In the genomic region with DNA sequence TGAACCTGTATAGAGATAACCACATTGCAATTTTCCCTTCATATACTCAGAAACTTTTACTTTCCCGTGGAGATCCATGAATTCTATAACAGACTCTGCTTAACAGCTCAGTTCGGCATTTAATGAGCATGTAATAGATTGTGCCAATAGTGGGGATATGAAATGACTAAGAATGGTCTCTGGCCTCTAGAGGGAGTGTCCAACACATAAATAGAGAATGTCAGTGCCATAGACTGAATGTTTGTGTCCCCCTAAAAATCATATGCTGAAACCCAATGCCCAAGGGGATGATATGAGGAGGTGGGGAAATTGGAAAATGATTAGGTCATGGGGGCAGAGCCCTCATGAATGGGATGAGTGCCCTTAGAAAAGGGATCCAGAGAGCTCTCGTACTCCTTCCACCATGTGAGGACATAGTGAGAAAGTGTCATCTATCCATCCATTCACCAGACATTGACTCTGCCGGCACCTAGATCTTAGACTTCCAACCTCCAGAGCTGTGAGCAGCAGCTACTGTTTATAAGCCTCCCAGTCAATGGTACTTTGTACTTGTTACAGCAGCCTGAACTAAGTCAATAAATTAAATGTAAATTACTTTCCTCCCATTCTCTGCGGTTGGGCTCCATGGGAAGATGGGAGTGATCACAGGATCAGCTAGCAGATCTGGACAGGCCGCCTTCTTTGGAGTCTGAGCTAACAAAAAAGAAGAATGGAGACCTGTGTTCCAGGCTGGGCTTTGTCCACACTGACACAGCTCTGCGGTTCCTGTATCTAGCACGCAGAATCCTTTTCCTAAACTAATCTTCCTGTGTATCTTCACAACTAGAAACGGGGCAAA, we compare ENCODE assay signal across 1 cellular context.
TF ChIP-seq lines count a peak whose summit lies in the region.

No MANE protein-coding gene starts in this region.

TF ChIP-seq in HepG2, 621 proteins besides CTCF, POLR2A, EP300 and RAD21 (continued from another document):
- TF ChIP-seq, protein P1, sequence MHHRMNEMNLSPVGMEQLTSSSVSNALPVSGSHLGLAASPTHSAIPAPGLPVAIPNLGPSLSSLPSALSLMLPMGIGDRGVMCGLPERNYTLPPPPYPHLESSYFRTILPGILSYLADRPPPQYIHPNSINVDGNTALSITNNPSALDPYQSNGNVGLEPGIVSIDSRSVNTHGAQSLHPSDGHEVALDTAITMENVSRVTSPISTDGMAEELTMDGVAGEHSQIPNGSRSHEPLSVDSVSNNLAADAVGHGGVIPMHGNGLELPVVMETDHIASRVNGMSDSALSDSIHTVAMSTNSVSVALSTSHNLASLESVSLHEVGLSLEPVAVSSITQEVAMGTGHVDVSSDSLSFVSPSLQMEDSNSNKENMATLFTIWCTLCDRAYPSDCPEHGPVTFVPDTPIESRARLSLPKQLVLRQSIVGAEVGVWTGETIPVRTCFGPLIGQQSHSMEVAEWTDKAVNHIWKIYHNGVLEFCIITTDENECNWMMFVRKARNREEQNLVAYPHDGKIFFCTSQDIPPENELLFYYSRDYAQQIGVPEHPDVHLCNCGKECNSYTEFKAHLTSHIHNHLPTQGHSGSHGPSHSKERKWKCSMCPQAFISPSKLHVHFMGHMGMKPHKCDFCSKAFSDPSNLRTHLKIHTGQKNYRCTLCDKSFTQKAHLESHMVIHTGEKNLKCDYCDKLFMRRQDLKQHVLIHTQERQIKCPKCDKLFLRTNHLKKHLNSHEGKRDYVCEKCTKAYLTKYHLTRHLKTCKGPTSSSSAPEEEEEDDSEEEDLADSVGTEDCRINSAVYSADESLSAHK (CRISPR knock-in tag; IDR thresholded peaks at IDR 0.05; ENCODE audit: borderline replicate concordance): no peak
- TF ChIP-seq PHF21A (CRISPR knock-in tag; IDR thresholded peaks at IDR 0.05) (peak; percentile 48; the same call in 1 of the 2 replicates), HDAC1 (CRISPR knock-in tag; IDR thresholded peaks at IDR 0.05) (0 out of 2 replicates have a peak, but pooled peaks have one; percentile 15), ZSCAN31 (CRISPR knock-in tag; IDR thresholded peaks at IDR 0.05; ENCODE audit: low read depth) (0 out of 2 replicates have a peak, but pooled peaks have one; percentile 20), TCF7 (IDR thresholded peaks at IDR 0.05; ENCODE audit: low read depth) (peak; percentile 80), KDM3A (CRISPR knock-in tag; IDR thresholded peaks at IDR 0.05; ENCODE audit: low read depth) (no peak), JARID2 (CRISPR knock-in tag; IDR thresholded peaks at IDR 0.05; ENCODE audit: insufficient replicate concordance) (no peak), SCMH1 (CRISPR knock-in tag; IDR thresholded peaks at IDR 0.05; ENCODE audit: borderline replicate concordance) (no peak), ZKSCAN1 (IDR thresholded peaks at IDR 0.05; ENCODE audit: low read length) (0 out of 2 replicates have a peak, but pooled peaks have one; percentile 25), LCORL (IDR thresholded peaks at IDR 0.05) (no peak), LCORL (CRISPR knock-in tag; IDR thresholded peaks at IDR 0.05) (no peak), PCBP1 (IDR thresholded peaks at IDR 0.05; ENCODE audit: borderline replicate concordance, low read depth, low read length) (no peak), TBX2 (CRISPR knock-in tag; IDR thresholded peaks at IDR 0.05; ENCODE audit: borderline replicate concordance) (0 out of 2 replicates have a peak, but pooled peaks have one; percentile 74), ZNF549 (CRISPR knock-in tag; IDR thresholded peaks at IDR 0.05) (no peak), PITX1 (CRISPR knock-in tag; IDR thresholded peaks at IDR 0.05) (peak; percentile 56; the same call in 1 of the 2 replicates), SAP130 (CRISPR knock-in tag; IDR thresholded peaks at IDR 0.05; ENCODE audit: low read depth) (peak; percentile 79), ERF (CRISPR knock-in tag; IDR thresholded peaks at IDR 0.05) (peak; percentile 69), KDM6A (CRISPR knock-in tag; IDR thresholded peaks at IDR 0.05; ENCODE audit: low read depth) (0 out of 2 replicates have a peak, but pooled peaks have one; percentile 39), RBFOX2 (IDR thresholded peaks at IDR 0.05; ENCODE audit: low read depth, low read length) (peak; percentile 30; the same call in 1 of the 2 replicates), TP53 (CRISPR knock-in tag; conservative IDR thresholded peaks at IDR 0.05) (no peak), HMG20A (CRISPR knock-in tag; IDR thresholded peaks at IDR 0.05; ENCODE audit: borderline replicate concordance) (peak; percentile 49; the same call in 1 of the 2 replicates), HDAC2 (CRISPR knock-in tag; IDR thresholded peaks at IDR 0.05) (no peak), SIX1 (CRISPR knock-in tag; IDR thresholded peaks at IDR 0.05; ENCODE audit: borderline replicate concordance) (0 out of 2 replicates have a peak, but pooled peaks have one; percentile 28), ZBTB1 (CRISPR knock-in tag; IDR thresholded peaks at IDR 0.05; ENCODE audit: borderline replicate concordance) (no peak), GATAD2A (CRISPR knock-in tag; IDR thresholded peaks at IDR 0.05) (0 out of 2 replicates have a peak, but pooled peaks have one; percentile 33), JUN (CRISPR knock-in tag; IDR thresholded peaks at IDR 0.05) (no peak), ONECUT2 (CRISPR knock-in tag; IDR thresholded peaks at IDR 0.05) (0 out of 2 replicates have a peak, but pooled peaks have one; percentile 29), NR2F6 (IDR thresholded peaks at IDR 0.05) (peak; percentile 28; the same call in 1 of the 2 replicates), NR2F6 (CRISPR knock-in tag; IDR thresholded peaks at IDR 0.05) (0 out of 2 replicates have a peak, but pooled peaks have one; percentile 9), ATF1 (CRISPR knock-in tag; IDR thresholded peaks at IDR 0.05) (0 out of 2 replicates have a peak, but pooled peaks have one; percentile 14), HOXA7 (CRISPR knock-in tag; IDR thresholded peaks at IDR 0.05) (no peak), FOXP1 (IDR thresholded peaks at IDR 0.05) (no peak), FOXP1 (CRISPR knock-in tag; IDR thresholded peaks at IDR 0.05) (peak; percentile 51; the same call in 1 of the 2 replicates), SPEN (CRISPR knock-in tag; IDR thresholded peaks at IDR 0.05; ENCODE audit: low read depth) (no peak), U2AF1 (optimal IDR thresholded peaks at IDR 0.05; ENCODE audit: low read depth, low read length) (no peak), ZNF430 (CRISPR knock-in tag; IDR thresholded peaks at IDR 0.05) (peak; percentile 59; the same call in 1 of the 2 replicates), FOXA3 (CRISPR knock-in tag; IDR thresholded peaks at IDR 0.05) (peak; percentile 69), ZNF446 (CRISPR knock-in tag; IDR thresholded peaks at IDR 0.05) (no peak), NFIC (IDR thresholded peaks at IDR 0.05; ENCODE audit: low read length) (no peak), CBX5 (CRISPR knock-in tag; IDR thresholded peaks at IDR 0.05; ENCODE audit: borderline replicate concordance) (0 out of 2 replicates have a peak, but pooled peaks have one; percentile 13), ZBTB20 (CRISPR knock-in tag; IDR thresholded peaks at IDR 0.05; ENCODE audit: borderline replicate concordance, low read depth) (peak; percentile 49; the same call in 1 of the 2 replicates), HMGA1 (CRISPR knock-in tag; conservative IDR thresholded peaks at IDR 0.05) (no peak), ZNF839 (CRISPR knock-in tag; IDR thresholded peaks at IDR 0.05; ENCODE audit: borderline replicate concordance) (no peak), ZMYM3 (CRISPR knock-in tag; IDR thresholded peaks at IDR 0.05) (peak; percentile 9; the same call in 1 of the 2 replicates), PHF5A (CRISPR knock-in tag; IDR thresholded peaks at IDR 0.05; ENCODE audit: low read depth, unreplicated experiment) (no peak)
- TF ChIP-seq, protein P2, sequence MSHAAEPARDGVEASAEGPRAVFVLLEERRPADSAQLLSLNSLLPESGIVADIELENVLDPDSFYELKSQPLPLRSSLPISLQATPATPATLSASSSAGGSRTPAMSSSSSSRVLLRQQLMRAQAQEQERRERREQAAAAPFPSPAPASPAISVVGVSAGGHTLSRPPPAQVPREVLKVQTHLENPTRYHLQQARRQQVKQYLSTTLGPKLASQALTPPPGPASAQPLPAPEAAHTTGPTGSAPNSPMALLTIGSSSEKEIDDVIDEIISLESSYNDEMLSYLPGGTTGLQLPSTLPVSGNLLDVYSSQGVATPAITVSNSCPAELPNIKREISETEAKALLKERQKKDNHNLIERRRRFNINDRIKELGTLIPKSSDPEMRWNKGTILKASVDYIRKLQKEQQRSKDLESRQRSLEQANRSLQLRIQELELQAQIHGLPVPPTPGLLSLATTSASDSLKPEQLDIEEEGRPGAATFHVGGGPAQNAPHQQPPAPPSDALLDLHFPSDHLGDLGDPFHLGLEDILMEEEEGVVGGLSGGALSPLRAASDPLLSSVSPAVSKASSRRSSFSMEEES (CRISPR knock-in tag; IDR thresholded peaks at IDR 0.05): peak; percentile 71
- TF ChIP-seq, protein P3, sequence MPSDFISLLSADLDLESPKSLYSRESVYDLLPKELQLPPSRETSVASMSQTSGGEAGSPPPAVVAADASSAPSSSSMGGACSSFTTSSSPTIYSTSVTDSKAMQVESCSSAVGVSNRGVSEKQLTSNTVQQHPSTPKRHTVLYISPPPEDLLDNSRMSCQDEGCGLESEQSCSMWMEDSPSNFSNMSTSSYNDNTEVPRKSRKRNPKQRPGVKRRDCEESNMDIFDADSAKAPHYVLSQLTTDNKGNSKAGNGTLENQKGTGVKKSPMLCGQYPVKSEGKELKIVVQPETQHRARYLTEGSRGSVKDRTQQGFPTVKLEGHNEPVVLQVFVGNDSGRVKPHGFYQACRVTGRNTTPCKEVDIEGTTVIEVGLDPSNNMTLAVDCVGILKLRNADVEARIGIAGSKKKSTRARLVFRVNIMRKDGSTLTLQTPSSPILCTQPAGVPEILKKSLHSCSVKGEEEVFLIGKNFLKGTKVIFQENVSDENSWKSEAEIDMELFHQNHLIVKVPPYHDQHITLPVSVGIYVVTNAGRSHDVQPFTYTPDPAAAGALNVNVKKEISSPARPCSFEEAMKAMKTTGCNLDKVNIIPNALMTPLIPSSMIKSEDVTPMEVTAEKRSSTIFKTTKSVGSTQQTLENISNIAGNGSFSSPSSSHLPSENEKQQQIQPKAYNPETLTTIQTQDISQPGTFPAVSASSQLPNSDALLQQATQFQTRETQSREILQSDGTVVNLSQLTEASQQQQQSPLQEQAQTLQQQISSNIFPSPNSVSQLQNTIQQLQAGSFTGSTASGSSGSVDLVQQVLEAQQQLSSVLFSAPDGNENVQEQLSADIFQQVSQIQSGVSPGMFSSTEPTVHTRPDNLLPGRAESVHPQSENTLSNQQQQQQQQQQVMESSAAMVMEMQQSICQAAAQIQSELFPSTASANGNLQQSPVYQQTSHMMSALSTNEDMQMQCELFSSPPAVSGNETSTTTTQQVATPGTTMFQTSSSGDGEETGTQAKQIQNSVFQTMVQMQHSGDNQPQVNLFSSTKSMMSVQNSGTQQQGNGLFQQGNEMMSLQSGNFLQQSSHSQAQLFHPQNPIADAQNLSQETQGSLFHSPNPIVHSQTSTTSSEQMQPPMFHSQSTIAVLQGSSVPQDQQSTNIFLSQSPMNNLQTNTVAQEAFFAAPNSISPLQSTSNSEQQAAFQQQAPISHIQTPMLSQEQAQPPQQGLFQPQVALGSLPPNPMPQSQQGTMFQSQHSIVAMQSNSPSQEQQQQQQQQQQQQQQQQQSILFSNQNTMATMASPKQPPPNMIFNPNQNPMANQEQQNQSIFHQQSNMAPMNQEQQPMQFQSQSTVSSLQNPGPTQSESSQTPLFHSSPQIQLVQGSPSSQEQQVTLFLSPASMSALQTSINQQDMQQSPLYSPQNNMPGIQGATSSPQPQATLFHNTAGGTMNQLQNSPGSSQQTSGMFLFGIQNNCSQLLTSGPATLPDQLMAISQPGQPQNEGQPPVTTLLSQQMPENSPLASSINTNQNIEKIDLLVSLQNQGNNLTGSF (CRISPR knock-in tag; IDR thresholded peaks at IDR 0.05): no peak
- TF ChIP-seq, protein P4, sequence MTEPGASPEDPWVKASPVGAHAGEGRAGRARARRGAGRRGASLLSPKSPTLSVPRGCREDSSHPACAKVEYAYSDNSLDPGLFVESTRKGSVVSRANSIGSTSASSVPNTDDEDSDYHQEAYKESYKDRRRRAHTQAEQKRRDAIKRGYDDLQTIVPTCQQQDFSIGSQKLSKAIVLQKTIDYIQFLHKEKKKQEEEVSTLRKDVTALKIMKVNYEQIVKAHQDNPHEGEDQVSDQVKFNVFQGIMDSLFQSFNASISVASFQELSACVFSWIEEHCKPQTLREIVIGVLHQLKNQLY (CRISPR knock-in tag; IDR thresholded peaks at IDR 0.05): 0 out of 2 replicates have a peak, but pooled peaks have one; percentile 4
- TF ChIP-seq, protein P5, sequence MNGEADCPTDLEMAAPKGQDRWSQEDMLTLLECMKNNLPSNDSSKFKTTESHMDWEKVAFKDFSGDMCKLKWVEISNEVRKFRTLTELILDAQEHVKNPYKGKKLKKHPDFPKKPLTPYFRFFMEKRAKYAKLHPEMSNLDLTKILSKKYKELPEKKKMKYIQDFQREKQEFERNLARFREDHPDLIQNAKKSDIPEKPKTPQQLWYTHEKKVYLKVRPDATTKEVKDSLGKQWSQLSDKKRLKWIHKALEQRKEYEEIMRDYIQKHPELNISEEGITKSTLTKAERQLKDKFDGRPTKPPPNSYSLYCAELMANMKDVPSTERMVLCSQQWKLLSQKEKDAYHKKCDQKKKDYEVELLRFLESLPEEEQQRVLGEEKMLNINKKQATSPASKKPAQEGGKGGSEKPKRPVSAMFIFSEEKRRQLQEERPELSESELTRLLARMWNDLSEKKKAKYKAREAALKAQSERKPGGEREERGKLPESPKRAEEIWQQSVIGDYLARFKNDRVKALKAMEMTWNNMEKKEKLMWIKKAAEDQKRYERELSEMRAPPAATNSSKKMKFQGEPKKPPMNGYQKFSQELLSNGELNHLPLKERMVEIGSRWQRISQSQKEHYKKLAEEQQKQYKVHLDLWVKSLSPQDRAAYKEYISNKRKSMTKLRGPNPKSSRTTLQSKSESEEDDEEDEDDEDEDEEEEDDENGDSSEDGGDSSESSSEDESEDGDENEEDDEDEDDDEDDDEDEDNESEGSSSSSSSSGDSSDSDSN (CRISPR knock-in tag; IDR thresholded peaks at IDR 0.05): no peak
- TF ChIP-seq, protein P6, sequence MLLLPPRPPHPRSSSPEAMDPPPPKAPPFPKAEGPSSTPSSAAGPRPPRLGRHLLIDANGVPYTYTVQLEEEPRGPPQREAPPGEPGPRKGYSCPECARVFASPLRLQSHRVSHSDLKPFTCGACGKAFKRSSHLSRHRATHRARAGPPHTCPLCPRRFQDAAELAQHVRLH (CRISPR knock-in tag; IDR thresholded peaks at IDR 0.05; ENCODE audit: borderline replicate concordance, low read depth): no peak
